In the genomic region with DNA sequence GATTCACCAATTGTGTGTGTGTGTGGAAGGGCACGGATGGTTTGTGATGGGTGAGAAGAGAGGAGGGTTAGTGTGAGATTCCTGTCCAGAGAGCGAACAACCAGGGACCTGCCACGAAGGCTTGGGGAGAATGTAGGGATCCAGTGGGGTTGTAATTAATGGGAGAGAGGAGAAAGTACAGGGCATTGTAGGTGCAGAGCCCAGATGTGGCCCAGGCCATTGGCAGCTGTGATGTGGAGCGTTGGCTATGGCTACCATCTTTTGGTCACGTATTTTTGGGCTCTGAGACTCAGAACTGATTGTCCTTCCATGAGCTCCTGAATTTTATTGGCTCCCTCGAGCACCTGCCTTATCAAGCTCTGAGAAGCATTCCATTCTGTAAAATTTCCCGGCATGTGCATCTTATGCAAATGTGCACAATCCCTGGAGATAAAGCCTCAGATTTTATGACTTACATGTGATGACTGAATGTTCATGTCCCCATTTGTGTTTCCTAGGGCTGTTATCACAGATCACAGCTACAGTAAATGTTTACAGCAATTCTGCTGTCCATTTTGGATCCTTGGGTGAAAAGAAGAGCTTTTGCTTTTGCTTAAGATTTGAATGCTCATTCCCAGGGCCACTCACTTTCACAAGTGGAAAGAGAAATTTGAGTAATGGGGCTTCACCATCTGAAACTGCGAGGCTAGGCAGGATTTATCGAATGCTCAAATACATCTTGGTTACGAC, we compare ENCODE assay signal across 29 cellular contexts. TPM values are rescaled to one million over a fixed set of nuclear protein-coding genes. Genes with fewer than 3 reads are reported as not detected.
"Had no signal": no experiment of that assay in that cellular context is flagged by ENCODE, and none has a peak within 500 bp of the region (broad histone marks: within the 10 kb centered on the region; RNA-seq: fewer than 3 reads in every experiment).

No MANE protein-coding gene starts in this region.

- DNase-seq: central memory CD4-positive, alpha-beta T cell; dorsolateral prefrontal cortex; effector CD4-positive, alpha-beta T cell; foreskin keratinocyte; heart right ventricle; hypothalamus; immature natural killer cell; islet precursor cell; kidney glomerular epithelial cell; mesendoderm; midbrain; naive thymus-derived CD8-positive, alpha-beta T cell; nephron progenitor cell; occipital lobe; ovary; retina; stimulated activated CD4-positive, alpha-beta T cell treated with anti-CD3 and anti-CD28 coated beads, Interleukin-2, amount 100 ng/mL, for 24 hours; stimulated activated CD4-positive, alpha-beta T cell treated with anti-CD3 and anti-CD28 coated beads, Interleukin-4, amount 100 ng/mL, for 4 hours; stimulated activated naive CD8-positive, alpha-beta T cell treated with anti-CD3 and anti-CD28 coated beads, Interleukin-15, Interleukin-2, amounts not matched to agents 100 U/mL and 50 U/mL, for 24 hours; testis; tibial artery had no signal

- H3K4me3 Mint-ChIP-seq: immature natural killer cell; naive thymus-derived CD8-positive, alpha-beta T cell; nephron progenitor cell; stimulated activated memory B cell treated with anti-CD40 and anti-IgM and Interleukin-4, amounts not matched to agents 10 μg/mL and 1 μg/mL and 100 μg/mL, for 72 hours; type B pancreatic cell had no signal

- H3K9me3 ChIP-seq: gastroesophageal sphincter, heart right ventricle, ovary, testis, tibial artery had no signal

- H3K36me3 ChIP-seq: gastroesophageal sphincter, ovary, tibial artery had no signal

- H3K4me3 ChIP-seq: dorsolateral prefrontal cortex, gastroesophageal sphincter, heart right ventricle, ovary, testis, tibial artery had no signal

- H3K27ac ChIP-seq: dorsolateral prefrontal cortex, foreskin keratinocyte, gastroesophageal sphincter, ovary, testis, tibial artery had no signal

- H3K4me1 Mint-ChIP-seq: immature natural killer cell; naive thymus-derived CD8-positive, alpha-beta T cell; nephron progenitor cell; stimulated activated memory B cell treated with anti-CD40 and anti-IgM and Interleukin-4, amounts not matched to agents 10 μg/mL and 1 μg/mL and 100 μg/mL, for 72 hours had no signal

- H3K4me1 ChIP-seq: gastroesophageal sphincter had no signal

- H3K27ac Mint-ChIP-seq: immature natural killer cell; nephron progenitor cell; stimulated activated memory B cell treated with anti-CD40 and anti-IgM and Interleukin-4, amounts not matched to agents 10 μg/mL and 1 μg/mL and 100 μg/mL, for 72 hours; type B pancreatic cell had no signal

- ATAC-seq: foreskin keratinocyte; gastroesophageal sphincter; naive thymus-derived CD8-positive, alpha-beta T cell; sciatic nerve; stimulated activated memory B cell treated with anti-CD40 and anti-IgM and Interleukin-4, amounts not matched to agents 10 μg/mL and 1 μg/mL and 100 μg/mL, for 72 hours; stimulated activated naive CD8-positive, alpha-beta T cell treated with anti-CD3 and anti-CD28 coated beads, Interleukin-15, Interleukin-2, amounts not matched to agents 100 U/mL and 50 U/mL, for 24 hours had no signal

- H3K36me3 Mint-ChIP-seq: immature natural killer cell; naive thymus-derived CD8-positive, alpha-beta T cell; stimulated activated memory B cell treated with anti-CD40 and anti-IgM and Interleukin-4, amounts not matched to agents 10 μg/mL and 1 μg/mL and 100 μg/mL, for 72 hours; type B pancreatic cell had no signal

- H3K9me3 Mint-ChIP-seq: immature natural killer cell; naive thymus-derived CD8-positive, alpha-beta T cell; nephron progenitor cell; stimulated activated memory B cell treated with anti-CD40 and anti-IgM and Interleukin-4, amounts not matched to agents 10 μg/mL and 1 μg/mL and 100 μg/mL, for 72 hours; type B pancreatic cell had no signal

- H3K27me3 ChIP-seq: ovary, testis had no signal

RNA-seq across cellular contexts. Expression of gene SLC5A1, which starts 33.1 kb away (rescaled TPM):
- total RNA-seq: fibroblast of lung; foreskin keratinocyte; lung microvascular endothelial cell; myocyte; naive thymus-derived CD8-positive, alpha-beta T cell; occipital lobe; sciatic nerve had no signal
- polyA plus RNA-seq: fibroblast of lung; immature natural killer cell; naive thymus-derived CD8-positive, alpha-beta T cell; urinary bladder had no signal
